Comparison of ENCODE assay signal across 1 cellular context in the genomic region with DNA sequence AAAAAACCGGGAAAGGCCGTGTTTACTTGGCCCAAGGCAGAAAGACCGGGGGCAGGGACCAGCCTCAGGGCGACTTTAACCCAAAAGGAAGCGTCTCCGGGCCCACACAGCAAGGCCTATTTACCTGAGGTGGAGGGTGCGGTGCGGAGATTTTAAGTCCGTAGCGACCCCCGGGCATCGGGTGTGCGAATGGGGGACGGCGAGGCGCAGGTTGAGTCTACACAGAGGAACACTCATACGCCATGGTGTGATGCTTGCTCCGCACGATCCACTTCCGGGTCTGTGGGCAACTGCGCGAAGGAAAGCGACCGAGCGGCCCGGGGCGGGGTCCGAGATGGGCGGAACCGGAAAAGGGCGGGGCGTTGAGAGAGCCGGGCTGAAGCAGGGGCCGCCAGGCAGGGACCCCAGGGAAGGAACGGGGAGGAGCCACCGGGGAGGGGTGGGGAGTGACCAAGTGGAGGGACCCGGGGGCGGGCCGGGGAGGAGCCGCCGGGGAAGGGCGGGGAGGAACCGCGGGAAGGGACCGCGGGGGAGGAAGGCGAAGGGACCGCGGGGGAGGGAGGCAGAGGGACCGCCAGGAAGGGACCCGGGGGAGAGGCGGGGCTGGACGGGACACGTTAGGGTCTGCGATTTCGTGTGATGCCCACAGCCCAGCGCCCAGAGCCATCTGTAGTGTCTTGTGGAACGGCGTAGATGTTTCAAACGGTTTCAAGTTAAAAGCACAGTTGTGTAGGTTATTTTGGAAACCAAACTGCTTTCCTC.
TF ChIP-seq lines count a peak whose summit lies in the region.

A gene (minus strand): TSS at position 282 of the 762 bp plus-strand sequence. CDS start 17,146 bp downstream, outside the sequence.

TF ChIP-seq in WTC11, 78 proteins besides CTCF, POLR2A, EP300 and RAD21 (continued from another document and continues in another):
- TF ChIP-seq, protein P1, sequence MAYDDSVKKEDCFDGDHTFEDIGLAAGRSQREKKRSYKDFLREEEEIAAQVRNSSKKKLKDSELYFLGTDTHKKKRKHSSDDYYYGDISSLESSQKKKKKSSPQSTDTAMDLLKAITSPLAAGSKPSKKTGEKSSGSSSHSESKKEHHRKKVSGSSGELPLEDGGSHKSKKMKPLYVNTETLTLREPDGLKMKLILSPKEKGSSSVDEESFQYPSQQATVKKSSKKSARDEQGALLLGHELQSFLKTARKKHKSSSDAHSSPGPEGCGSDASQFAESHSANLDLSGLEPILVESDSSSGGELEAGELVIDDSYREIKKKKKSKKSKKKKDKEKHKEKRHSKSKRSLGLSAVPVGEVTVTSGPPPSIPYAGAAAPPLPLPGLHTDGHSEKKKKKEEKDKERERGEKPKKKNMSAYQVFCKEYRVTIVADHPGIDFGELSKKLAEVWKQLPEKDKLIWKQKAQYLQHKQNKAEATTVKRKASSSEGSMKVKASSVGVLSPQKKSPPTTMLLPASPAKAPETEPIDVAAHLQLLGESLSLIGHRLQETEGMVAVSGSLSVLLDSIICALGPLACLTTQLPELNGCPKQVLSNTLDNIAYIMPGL (CRISPR knock-in tag; IDR thresholded peaks at IDR 0.05), result 0 out of 2 replicates have a peak, but pooled peaks have one; percentile 6
- TF ChIP-seq EMX1 (CRISPR knock-in tag; IDR thresholded peaks at IDR 0.05), result no peak
- TF ChIP-seq GRHL2 (CRISPR knock-in tag; IDR thresholded peaks at IDR 0.05; ENCODE audit: insufficient replicate concordance, severe bottlenecking), result no peak
- TF ChIP-seq CREM (CRISPR knock-in tag; IDR thresholded peaks at IDR 0.05), result no peak
- TF ChIP-seq ZNF232 (CRISPR knock-in tag; IDR thresholded peaks at IDR 0.05), result 0 out of 2 replicates have a peak, but pooled peaks have one; percentile 45
- no peak for TF ChIP-seq GABPB1 (CRISPR knock-in tag; IDR thresholded peaks at IDR 0.05)
- TF ChIP-seq SP1 (CRISPR knock-in tag; conservative IDR thresholded peaks at IDR 0.05), result peak; percentile 97
- TF ChIP-seq, protein P2, sequence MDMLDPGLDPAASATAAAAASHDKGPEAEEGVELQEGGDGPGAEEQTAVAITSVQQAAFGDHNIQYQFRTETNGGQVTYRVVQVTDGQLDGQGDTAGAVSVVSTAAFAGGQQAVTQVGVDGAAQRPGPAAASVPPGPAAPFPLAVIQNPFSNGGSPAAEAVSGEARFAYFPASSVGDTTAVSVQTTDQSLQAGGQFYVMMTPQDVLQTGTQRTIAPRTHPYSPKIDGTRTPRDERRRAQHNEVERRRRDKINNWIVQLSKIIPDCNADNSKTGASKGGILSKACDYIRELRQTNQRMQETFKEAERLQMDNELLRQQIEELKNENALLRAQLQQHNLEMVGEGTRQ (CRISPR knock-in tag; IDR thresholded peaks at IDR 0.05), result no peak
- TF ChIP-seq, protein P3, sequence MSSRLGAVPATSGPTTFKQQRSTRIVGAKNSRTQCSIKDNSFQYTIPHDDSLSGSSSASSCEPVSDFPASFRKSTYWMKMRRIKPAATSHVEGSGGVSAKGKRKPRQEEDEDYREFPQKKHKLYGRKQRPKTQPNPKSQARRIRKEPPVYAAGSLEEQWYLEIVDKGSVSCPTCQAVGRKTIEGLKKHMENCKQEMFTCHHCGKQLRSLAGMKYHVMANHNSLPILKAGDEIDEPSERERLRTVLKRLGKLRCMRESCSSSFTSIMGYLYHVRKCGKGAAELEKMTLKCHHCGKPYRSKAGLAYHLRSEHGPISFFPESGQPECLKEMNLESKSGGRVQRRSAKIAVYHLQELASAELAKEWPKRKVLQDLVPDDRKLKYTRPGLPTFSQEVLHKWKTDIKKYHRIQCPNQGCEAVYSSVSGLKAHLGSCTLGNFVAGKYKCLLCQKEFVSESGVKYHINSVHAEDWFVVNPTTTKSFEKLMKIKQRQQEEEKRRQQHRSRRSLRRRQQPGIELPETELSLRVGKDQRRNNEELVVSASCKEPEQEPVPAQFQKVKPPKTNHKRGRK (CRISPR knock-in tag; IDR thresholded peaks at IDR 0.05; ENCODE audit: borderline replicate concordance), result no peak
- no peak for TF ChIP-seq NR2C2 (CRISPR knock-in tag; IDR thresholded peaks at IDR 0.05)
- TF ChIP-seq, protein P4, sequence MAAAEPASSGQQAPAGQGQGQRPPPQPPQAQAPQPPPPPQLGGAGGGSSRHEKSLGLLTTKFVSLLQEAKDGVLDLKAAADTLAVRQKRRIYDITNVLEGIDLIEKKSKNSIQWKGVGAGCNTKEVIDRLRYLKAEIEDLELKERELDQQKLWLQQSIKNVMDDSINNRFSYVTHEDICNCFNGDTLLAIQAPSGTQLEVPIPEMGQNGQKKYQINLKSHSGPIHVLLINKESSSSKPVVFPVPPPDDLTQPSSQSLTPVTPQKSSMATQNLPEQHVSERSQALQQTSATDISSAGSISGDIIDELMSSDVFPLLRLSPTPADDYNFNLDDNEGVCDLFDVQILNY (CRISPR knock-in tag; IDR thresholded peaks at IDR 0.05), result 0 out of 2 replicates have a peak, but pooled peaks have one; percentile 22
- no peak for TF ChIP-seq FOXK1 (CRISPR knock-in tag; IDR thresholded peaks at IDR 0.05)
- TF ChIP-seq, protein P5, sequence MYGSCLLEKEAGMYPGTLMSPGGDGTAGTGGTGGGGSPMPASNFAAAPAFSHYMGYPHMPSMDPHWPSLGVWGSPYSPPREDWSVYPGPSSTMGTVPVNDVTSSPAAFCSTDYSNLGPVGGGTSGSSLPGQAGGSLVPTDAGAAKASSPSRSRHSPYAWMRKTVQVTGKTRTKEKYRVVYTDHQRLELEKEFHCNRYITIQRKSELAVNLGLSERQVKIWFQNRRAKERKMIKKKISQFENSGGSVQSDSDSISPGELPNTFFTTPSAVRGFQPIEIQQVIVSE (CRISPR knock-in tag; IDR thresholded peaks at IDR 0.05; ENCODE audit: borderline replicate concordance), result no peak
- TF ChIP-seq, protein P6, sequence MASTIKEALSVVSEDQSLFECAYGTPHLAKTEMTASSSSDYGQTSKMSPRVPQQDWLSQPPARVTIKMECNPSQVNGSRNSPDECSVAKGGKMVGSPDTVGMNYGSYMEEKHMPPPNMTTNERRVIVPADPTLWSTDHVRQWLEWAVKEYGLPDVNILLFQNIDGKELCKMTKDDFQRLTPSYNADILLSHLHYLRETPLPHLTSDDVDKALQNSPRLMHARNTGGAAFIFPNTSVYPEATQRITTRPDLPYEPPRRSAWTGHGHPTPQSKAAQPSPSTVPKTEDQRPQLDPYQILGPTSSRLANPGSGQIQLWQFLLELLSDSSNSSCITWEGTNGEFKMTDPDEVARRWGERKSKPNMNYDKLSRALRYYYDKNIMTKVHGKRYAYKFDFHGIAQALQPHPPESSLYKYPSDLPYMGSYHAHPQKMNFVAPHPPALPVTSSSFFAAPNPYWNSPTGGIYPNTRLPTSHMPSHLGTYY (CRISPR knock-in tag; IDR thresholded peaks at IDR 0.05), result no peak
- no peak for TF ChIP-seq HMGA2 (CRISPR knock-in tag; IDR thresholded peaks at IDR 0.05)
- TF ChIP-seq, protein P7, sequence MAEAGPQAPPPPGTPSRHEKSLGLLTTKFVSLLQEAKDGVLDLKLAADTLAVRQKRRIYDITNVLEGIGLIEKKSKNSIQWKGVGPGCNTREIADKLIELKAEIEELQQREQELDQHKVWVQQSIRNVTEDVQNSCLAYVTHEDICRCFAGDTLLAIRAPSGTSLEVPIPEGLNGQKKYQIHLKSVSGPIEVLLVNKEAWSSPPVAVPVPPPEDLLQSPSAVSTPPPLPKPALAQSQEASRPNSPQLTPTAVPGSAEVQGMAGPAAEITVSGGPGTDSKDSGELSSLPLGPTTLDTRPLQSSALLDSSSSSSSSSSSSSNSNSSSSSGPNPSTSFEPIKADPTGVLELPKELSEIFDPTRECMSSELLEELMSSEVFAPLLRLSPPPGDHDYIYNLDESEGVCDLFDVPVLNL (CRISPR knock-in tag; IDR thresholded peaks at IDR 0.05; ENCODE audit: borderline replicate concordance, low read depth), result no peak
- no peak for TF ChIP-seq GTF2I (CRISPR knock-in tag; conservative IDR thresholded peaks at IDR 0.05)
- TF ChIP-seq, protein P8, sequence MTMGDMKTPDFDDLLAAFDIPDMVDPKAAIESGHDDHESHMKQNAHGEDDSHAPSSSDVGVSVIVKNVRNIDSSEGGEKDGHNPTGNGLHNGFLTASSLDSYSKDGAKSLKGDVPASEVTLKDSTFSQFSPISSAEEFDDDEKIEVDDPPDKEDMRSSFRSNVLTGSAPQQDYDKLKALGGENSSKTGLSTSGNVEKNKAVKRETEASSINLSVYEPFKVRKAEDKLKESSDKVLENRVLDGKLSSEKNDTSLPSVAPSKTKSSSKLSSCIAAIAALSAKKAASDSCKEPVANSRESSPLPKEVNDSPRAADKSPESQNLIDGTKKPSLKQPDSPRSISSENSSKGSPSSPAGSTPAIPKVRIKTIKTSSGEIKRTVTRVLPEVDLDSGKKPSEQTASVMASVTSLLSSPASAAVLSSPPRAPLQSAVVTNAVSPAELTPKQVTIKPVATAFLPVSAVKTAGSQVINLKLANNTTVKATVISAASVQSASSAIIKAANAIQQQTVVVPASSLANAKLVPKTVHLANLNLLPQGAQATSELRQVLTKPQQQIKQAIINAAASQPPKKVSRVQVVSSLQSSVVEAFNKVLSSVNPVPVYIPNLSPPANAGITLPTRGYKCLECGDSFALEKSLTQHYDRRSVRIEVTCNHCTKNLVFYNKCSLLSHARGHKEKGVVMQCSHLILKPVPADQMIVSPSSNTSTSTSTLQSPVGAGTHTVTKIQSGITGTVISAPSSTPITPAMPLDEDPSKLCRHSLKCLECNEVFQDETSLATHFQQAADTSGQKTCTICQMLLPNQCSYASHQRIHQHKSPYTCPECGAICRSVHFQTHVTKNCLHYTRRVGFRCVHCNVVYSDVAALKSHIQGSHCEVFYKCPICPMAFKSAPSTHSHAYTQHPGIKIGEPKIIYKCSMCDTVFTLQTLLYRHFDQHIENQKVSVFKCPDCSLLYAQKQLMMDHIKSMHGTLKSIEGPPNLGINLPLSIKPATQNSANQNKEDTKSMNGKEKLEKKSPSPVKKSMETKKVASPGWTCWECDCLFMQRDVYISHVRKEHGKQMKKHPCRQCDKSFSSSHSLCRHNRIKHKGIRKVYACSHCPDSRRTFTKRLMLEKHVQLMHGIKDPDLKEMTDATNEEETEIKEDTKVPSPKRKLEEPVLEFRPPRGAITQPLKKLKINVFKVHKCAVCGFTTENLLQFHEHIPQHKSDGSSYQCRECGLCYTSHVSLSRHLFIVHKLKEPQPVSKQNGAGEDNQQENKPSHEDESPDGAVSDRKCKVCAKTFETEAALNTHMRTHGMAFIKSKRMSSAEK (CRISPR knock-in tag; IDR thresholded peaks at IDR 0.05; ENCODE audit: borderline replicate concordance), result no peak
- no peak for TF ChIP-seq ZNF396 (CRISPR knock-in tag; IDR thresholded peaks at IDR 0.05; ENCODE audit: borderline replicate concordance)
- TF ChIP-seq, protein P9, sequence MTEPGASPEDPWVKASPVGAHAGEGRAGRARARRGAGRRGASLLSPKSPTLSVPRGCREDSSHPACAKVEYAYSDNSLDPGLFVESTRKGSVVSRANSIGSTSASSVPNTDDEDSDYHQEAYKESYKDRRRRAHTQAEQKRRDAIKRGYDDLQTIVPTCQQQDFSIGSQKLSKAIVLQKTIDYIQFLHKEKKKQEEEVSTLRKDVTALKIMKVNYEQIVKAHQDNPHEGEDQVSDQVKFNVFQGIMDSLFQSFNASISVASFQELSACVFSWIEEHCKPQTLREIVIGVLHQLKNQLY (CRISPR knock-in tag; IDR thresholded peaks at IDR 0.05), result no peak
- TF ChIP-seq, protein P10, sequence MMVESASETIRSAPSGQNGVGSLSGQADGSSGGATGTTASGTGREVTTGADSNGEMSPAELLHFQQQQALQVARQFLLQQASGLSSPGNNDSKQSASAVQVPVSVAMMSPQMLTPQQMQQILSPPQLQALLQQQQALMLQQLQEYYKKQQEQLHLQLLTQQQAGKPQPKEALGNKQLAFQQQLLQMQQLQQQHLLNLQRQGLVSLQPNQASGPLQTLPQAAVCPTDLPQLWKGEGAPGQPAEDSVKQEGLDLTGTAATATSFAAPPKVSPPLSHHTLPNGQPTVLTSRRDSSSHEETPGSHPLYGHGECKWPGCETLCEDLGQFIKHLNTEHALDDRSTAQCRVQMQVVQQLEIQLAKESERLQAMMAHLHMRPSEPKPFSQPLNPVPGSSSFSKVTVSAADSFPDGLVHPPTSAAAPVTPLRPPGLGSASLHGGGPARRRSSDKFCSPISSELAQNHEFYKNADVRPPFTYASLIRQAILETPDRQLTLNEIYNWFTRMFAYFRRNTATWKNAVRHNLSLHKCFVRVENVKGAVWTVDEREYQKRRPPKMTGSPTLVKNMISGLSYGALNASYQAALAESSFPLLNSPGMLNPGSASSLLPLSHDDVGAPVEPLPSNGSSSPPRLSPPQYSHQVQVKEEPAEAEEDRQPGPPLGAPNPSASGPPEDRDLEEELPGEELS (CRISPR knock-in tag; IDR thresholded peaks at IDR 0.05), result no peak; the same call in 1 of the 2 replicates
- TF ChIP-seq, protein P11, sequence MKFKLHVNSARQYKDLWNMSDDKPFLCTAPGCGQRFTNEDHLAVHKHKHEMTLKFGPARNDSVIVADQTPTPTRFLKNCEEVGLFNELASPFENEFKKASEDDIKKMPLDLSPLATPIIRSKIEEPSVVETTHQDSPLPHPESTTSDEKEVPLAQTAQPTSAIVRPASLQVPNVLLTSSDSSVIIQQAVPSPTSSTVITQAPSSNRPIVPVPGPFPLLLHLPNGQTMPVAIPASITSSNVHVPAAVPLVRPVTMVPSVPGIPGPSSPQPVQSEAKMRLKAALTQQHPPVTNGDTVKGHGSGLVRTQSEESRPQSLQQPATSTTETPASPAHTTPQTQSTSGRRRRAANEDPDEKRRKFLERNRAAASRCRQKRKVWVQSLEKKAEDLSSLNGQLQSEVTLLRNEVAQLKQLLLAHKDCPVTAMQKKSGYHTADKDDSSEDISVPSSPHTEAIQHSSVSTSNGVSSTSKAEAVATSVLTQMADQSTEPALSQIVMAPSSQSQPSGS (CRISPR knock-in tag; IDR thresholded peaks at IDR 0.05; ENCODE audit: borderline replicate concordance, low read depth), result no peak
- TF ChIP-seq NFYB (CRISPR knock-in tag; conservative IDR thresholded peaks at IDR 0.05; ENCODE audit: low read depth), result no peak
- TF ChIP-seq ZNF121 (CRISPR knock-in tag; IDR thresholded peaks at IDR 0.05), result 0 out of 2 replicates have a peak, but pooled peaks have one; percentile 45
- no peak for TF ChIP-seq NR3C1 (CRISPR knock-in tag; conservative IDR thresholded peaks at IDR 0.05; ENCODE audit: low read depth)
- TF ChIP-seq SMAD3 (CRISPR knock-in tag; IDR thresholded peaks at IDR 0.05; ENCODE audit: borderline replicate concordance), result no peak
- TF ChIP-seq, protein P12, sequence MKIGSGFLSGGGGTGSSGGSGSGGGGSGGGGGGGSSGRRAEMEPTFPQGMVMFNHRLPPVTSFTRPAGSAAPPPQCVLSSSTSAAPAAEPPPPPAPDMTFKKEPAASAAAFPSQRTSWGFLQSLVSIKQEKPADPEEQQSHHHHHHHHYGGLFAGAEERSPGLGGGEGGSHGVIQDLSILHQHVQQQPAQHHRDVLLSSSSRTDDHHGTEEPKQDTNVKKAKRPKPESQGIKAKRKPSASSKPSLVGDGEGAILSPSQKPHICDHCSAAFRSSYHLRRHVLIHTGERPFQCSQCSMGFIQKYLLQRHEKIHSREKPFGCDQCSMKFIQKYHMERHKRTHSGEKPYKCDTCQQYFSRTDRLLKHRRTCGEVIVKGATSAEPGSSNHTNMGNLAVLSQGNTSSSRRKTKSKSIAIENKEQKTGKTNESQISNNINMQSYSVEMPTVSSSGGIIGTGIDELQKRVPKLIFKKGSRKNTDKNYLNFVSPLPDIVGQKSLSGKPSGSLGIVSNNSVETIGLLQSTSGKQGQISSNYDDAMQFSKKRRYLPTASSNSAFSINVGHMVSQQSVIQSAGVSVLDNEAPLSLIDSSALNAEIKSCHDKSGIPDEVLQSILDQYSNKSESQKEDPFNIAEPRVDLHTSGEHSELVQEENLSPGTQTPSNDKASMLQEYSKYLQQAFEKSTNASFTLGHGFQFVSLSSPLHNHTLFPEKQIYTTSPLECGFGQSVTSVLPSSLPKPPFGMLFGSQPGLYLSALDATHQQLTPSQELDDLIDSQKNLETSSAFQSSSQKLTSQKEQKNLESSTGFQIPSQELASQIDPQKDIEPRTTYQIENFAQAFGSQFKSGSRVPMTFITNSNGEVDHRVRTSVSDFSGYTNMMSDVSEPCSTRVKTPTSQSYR (CRISPR knock-in tag; IDR thresholded peaks at IDR 0.05), result 0 out of 2 replicates have a peak, but pooled peaks have one; percentile 12
- TF ChIP-seq, protein P13, sequence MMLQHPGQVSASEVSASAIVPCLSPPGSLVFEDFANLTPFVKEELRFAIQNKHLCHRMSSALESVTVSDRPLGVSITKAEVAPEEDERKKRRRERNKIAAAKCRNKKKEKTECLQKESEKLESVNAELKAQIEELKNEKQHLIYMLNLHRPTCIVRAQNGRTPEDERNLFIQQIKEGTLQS (CRISPR knock-in tag; conservative IDR thresholded peaks at IDR 0.05), result no peak
- no peak for TF ChIP-seq NR1H2 (CRISPR knock-in tag; IDR thresholded peaks at IDR 0.05)
